Comparison of ENCODE assay signal across 29 cellular contexts in the genomic region with DNA sequence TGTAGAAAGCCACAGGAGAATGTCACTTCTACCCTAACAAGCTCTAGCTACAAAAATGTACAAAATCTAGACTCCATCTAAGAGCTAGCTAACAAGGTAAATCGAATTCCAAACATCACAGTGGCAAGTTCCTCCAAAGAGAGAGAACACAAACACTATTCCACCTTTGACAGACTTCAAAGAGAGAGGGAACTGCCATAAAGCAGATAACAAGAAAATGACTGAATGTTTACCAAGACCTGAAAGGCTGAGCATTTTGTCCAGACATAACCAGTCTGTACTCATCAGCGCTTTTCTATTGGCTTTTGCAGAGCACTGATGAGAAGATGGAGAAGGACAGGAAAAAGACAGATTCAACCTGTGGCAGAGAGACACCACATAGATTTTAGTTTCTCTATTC.
"Had no signal": no experiment of that assay in that cellular context is flagged by ENCODE, and none has a peak within 500 bp of the region (broad histone marks: within the 10 kb centered on the region; RNA-seq: fewer than 3 reads in every experiment).

No MANE protein-coding gene starts in this region.

- H3K27ac Mint-ChIP-seq: naive B cell; natural killer cell; nephron progenitor cell; stimulated activated effector memory CD8-positive, alpha-beta T cell treated with anti-CD3 and anti-CD28 coated beads, Interleukin-12 subunit alpha, Interleukin-12 subunit beta, amount 100 ng/mL, for 72 hours; stimulated activated naive CD8-positive, alpha-beta T cell treated with anti-CD3 and anti-CD28 coated beads, Interleukin-15, amount 100 ng/mL, for 72 hours; type B pancreatic cell had no signal

- H3K4me3 Mint-ChIP-seq: naive B cell; natural killer cell; nephron progenitor cell; stimulated activated effector memory CD8-positive, alpha-beta T cell treated with anti-CD3 and anti-CD28 coated beads, Interleukin-12 subunit alpha, Interleukin-12 subunit beta, amount 100 ng/mL, for 72 hours; stimulated activated naive CD8-positive, alpha-beta T cell treated with anti-CD3 and anti-CD28 coated beads, Interleukin-15, amount 100 ng/mL, for 72 hours; type B pancreatic cell had no signal

- H3K9me3 Mint-ChIP-seq: naive B cell; nephron progenitor cell; stimulated activated naive CD8-positive, alpha-beta T cell treated with anti-CD3 and anti-CD28 coated beads, Interleukin-15, amount 100 ng/mL, for 72 hours; type B pancreatic cell had no signal

- H3K36me3 Mint-ChIP-seq: naive B cell; natural killer cell; stimulated activated effector memory CD8-positive, alpha-beta T cell treated with anti-CD3 and anti-CD28 coated beads, Interleukin-12 subunit alpha, Interleukin-12 subunit beta, amount 100 ng/mL, for 72 hours; type B pancreatic cell had no signal

- ATAC-seq: heart right ventricle; left cardiac atrium; left lobe of liver; lower lobe of right lung; natural killer cell; pancreas; right cardiac atrium; stimulated activated effector memory CD8-positive, alpha-beta T cell treated with anti-CD3 and anti-CD28 coated beads, Interleukin-12 subunit alpha, Interleukin-12 subunit beta, amount 100 ng/mL, for 72 hours; stimulated activated naive CD8-positive, alpha-beta T cell treated with anti-CD3 and anti-CD28 coated beads, Interleukin-15, amount 100 ng/mL, for 72 hours had no signal

- H3K4me1 ChIP-seq: heart right ventricle, lower lobe of right lung, pancreas, prostate gland, sigmoid colon, spleen, tibial nerve, uterus had no signal

- H3K9me3 ChIP-seq: heart right ventricle, lower lobe of right lung, pancreas, prostate gland, sigmoid colon, spleen, tibial nerve, uterus had no signal

- H3K27me3 Mint-ChIP-seq: naive B cell; stimulated activated naive CD8-positive, alpha-beta T cell treated with anti-CD3 and anti-CD28 coated beads, Interleukin-15, amount 100 ng/mL, for 72 hours; type B pancreatic cell had no signal

- DNase-seq: heart right ventricle; hippocampal formation; kidney glomerular epithelial cell; left cardiac atrium; lower lobe of right lung; mammary epithelial cell; mesenchymal stem cell; naive B cell; natural killer cell; nephron progenitor cell; nucleus accumbens; pancreas; posterior cingulate gyrus; retina; right cardiac atrium; sigmoid colon; small intestine; spleen; stimulated activated CD4-positive, alpha-beta T cell treated with anti-CD3 and anti-CD28 coated beads, Interleukin-4, amount 100 ng/mL, for 24 hours; stimulated activated naive CD4-positive, alpha-beta T cell treated with Interleukin-2 at 50 U/mL for 16 hours; stimulated activated naive CD8-positive, alpha-beta T cell treated with anti-CD3 and anti-CD28 coated beads, Interleukin-15, amount 100 ng/mL, for 72 hours; substantia nigra; uterus had no signal

- H3K4me1 Mint-ChIP-seq: naive B cell; natural killer cell; nephron progenitor cell; stimulated activated effector memory CD8-positive, alpha-beta T cell treated with anti-CD3 and anti-CD28 coated beads, Interleukin-12 subunit alpha, Interleukin-12 subunit beta, amount 100 ng/mL, for 72 hours; stimulated activated naive CD8-positive, alpha-beta T cell treated with anti-CD3 and anti-CD28 coated beads, Interleukin-15, amount 100 ng/mL, for 72 hours had no signal

- FAIRE-seq: keratinocyte, pancreas, small intestine had no signal

- H3K36me3 ChIP-seq: heart right ventricle, lower lobe of right lung, pancreas, prostate gland, sigmoid colon, spleen, tibial nerve, uterus had no signal

- H3K4me3 ChIP-seq: heart right ventricle, lower lobe of right lung, pancreas, prostate gland, sigmoid colon, spleen, tibial nerve, uterus had no signal

- H3K27me3 ChIP-seq: heart right ventricle, pancreas, sigmoid colon, spleen, tibial nerve, uterus had no signal

- H3K27ac ChIP-seq: heart right ventricle, lower lobe of right lung, pancreas, prostate gland, sigmoid colon, spleen, tibial nerve, uterus had no signal
